9 cellular contexts compared by ENCODE assay signal in the genomic region with DNA sequence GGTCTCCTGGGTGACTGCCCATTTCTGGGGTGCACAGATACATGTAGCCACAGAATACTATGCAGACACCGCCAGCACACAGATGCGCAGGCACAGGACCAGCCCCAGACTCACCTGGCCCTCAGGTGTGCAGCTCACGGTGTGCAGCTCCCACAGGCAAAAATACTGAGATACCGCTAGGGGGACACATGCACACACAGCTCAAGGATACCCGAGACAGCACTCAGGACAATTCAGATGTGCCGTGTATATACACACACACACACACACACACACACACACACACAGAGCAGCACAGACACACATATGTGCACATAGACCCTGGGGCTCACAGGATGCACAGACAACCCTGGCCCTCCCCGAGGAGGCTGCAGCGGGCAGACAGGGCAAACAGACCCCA. TPM values are rescaled to one million over a fixed set of nuclear protein-coding genes. Genes with fewer than 3 reads are reported as not detected.
DNase-seq lines count a peak whose midpoint lies in the region; ATAC-seq and TF ChIP-seq lines count a peak whose summit lies in the region.
"Not testable (repeated sequence)": the region's sequence is repeated elsewhere in the genome, so short reads cannot be mapped to it uniquely, and the experiment has no call there.
"Had no signal": no experiment of that assay in that cellular context is flagged by ENCODE, and none has a peak within 500 bp of the region (broad histone marks: within the 10 kb centered on the region; RNA-seq: fewer than 3 reads in every experiment).

No MANE protein-coding gene starts in this region.

- H3K4me1 Mint-ChIP-seq in CD4-positive, alpha-beta T cell (ENCODE audit: low read depth); activated B cell treated with CpG ODN at 0.5 μM for 24 hours; activated T-helper 17 cell treated with anti-CD3 and anti-CD28 coated beads, Interleukin-2, amount 50 U/mL, for 72 hours; chondrocyte (ENCODE audit: low read depth); naive B cell; stimulated activated naive B cell treated with anti-CD40 and anti-IgM and Interleukin-4, amounts not matched to agents 10 μg/mL and 1 μg/mL and 100 μg/mL, for 72 hours: not testable (repeated sequence)

- H3K27me3 ChIP-seq in CD4-positive, alpha-beta T cell (ENCODE audit: control insufficient read depth, insufficient read depth, low read length); MG63; right cardiac atrium (ENCODE audit: control insufficient read depth, insufficient read depth): not testable (repeated sequence)

- peak in 2 of 10 experiments; percentile 0 to 12 for DNase-seq in CD4-positive, alpha-beta T cell
- DNase-seq in MG63 = peak; percentile 9
- DNase-seq in activated B cell treated with CpG ODN at 0.5 μM for 24 hours; chondrocyte (ENCODE audit: low spot score); right cardiac atrium; naive B cell; stimulated activated naive B cell treated with anti-CD40 and anti-IgM and Interleukin-4, amounts not matched to agents 10 μg/mL and 1 μg/mL and 100 μg/mL, for 72 hours: not testable (repeated sequence)

- POLR2A ChIA-PET in CD4-positive, alpha-beta T cell (lab: Charles Lee); activated B cell treated with CpG ODN at 0.5 μM for 24 hours (lab: Charles Lee): not testable (repeated sequence)

- WGBS in right cardiac atrium = 4% methylated on average over 3 of the region's 8 CpGs

- not testable (repeated sequence) for H3K9me3 ChIP-seq in CD4-positive, alpha-beta T cell (ENCODE audit: control insufficient read depth, low read length); MG63; right cardiac atrium (ENCODE audit: control insufficient read depth, low read length)

- intact Hi-C loops in CD4-positive, alpha-beta T cell (cut with DNase I, micrococcal nuclease); activated B cell treated with CpG ODN at 0.5 μM for 24 hours (cut with micrococcal nuclease); right cardiac atrium (cut with DNase I): not testable (repeated sequence)

- H3K27ac Mint-ChIP-seq in CD4-positive, alpha-beta T cell; activated B cell treated with CpG ODN at 0.5 μM for 24 hours; activated T-helper 17 cell treated with anti-CD3 and anti-CD28 coated beads, Interleukin-2, amount 50 U/mL, for 72 hours; chondrocyte (ENCODE audit: unreplicated experiment); naive B cell; stimulated activated naive B cell treated with anti-CD40 and anti-IgM and Interleukin-4, amounts not matched to agents 10 μg/mL and 1 μg/mL and 100 μg/mL, for 72 hours: not testable (repeated sequence)

- H3K9me3 Mint-ChIP-seq in CD4-positive, alpha-beta T cell; activated B cell treated with CpG ODN at 0.5 μM for 24 hours; activated T-helper 17 cell treated with anti-CD3 and anti-CD28 coated beads, Interleukin-2, amount 50 U/mL, for 72 hours; chondrocyte (ENCODE audit: low read depth); naive B cell; stimulated activated naive B cell treated with anti-CD40 and anti-IgM and Interleukin-4, amounts not matched to agents 10 μg/mL and 1 μg/mL and 100 μg/mL, for 72 hours: not testable (repeated sequence)

- not testable (repeated sequence) for H3K36me3 ChIP-seq in MG63

- H3K27me3 Mint-ChIP-seq in CD4-positive, alpha-beta T cell; activated B cell treated with CpG ODN at 0.5 μM for 24 hours; activated T-helper 17 cell treated with anti-CD3 and anti-CD28 coated beads, Interleukin-2, amount 50 U/mL, for 72 hours; chondrocyte (ENCODE audit: low read depth); naive B cell; stimulated activated naive B cell treated with anti-CD40 and anti-IgM and Interleukin-4, amounts not matched to agents 10 μg/mL and 1 μg/mL and 100 μg/mL, for 72 hours: not testable (repeated sequence)

- H3K27ac ChIP-seq in CD4-positive, alpha-beta T cell (ENCODE audit: low read depth, low read length); right cardiac atrium (ENCODE audit: low read length): not testable (repeated sequence)

- not testable (repeated sequence) for H3K4me1 ChIP-seq in right cardiac atrium (ENCODE audit: control insufficient read depth, insufficient read depth, low read length)

- H3K4me3 Mint-ChIP-seq in CD4-positive, alpha-beta T cell; activated B cell treated with CpG ODN at 0.5 μM for 24 hours; activated T-helper 17 cell treated with anti-CD3 and anti-CD28 coated beads, Interleukin-2, amount 50 U/mL, for 72 hours; chondrocyte (ENCODE audit: unreplicated experiment); naive B cell; stimulated activated naive B cell treated with anti-CD40 and anti-IgM and Interleukin-4, amounts not matched to agents 10 μg/mL and 1 μg/mL and 100 μg/mL, for 72 hours: not testable (repeated sequence)

- peak; percentile 89 for ATAC-seq in CD4-positive, alpha-beta T cell (ENCODE audit: poor library complexity)
- ATAC-seq in activated B cell treated with CpG ODN at 0.5 μM for 24 hours (ENCODE audit: low read depth) (peak; percentile 68), right cardiac atrium (peak; percentile 26 to 49), naive B cell (ENCODE audit: low read depth in 2 of 2) (peak; percentile 61 to 66)
- peak; percentile 48 for ATAC-seq in activated T-helper 17 cell treated with anti-CD3 and anti-CD28 coated beads, Interleukin-2, amount 50 U/mL, for 72 hours (replicated peaks)
- peak; percentile 68 to 78 for ATAC-seq in stimulated activated naive B cell treated with anti-CD40 and anti-IgM and Interleukin-4, amounts not matched to agents 10 μg/mL and 1 μg/mL and 100 μg/mL, for 72 hours (replicated peaks)

- H3K36me3 Mint-ChIP-seq in CD4-positive, alpha-beta T cell (ENCODE audit: low read depth); activated B cell treated with CpG ODN at 0.5 μM for 24 hours (ENCODE audit: low read depth); activated T-helper 17 cell treated with anti-CD3 and anti-CD28 coated beads, Interleukin-2, amount 50 U/mL, for 72 hours (ENCODE audit: low read depth); chondrocyte (ENCODE audit: low read depth); naive B cell; stimulated activated naive B cell treated with anti-CD40 and anti-IgM and Interleukin-4, amounts not matched to agents 10 μg/mL and 1 μg/mL and 100 μg/mL, for 72 hours: not testable (repeated sequence)

- CTCF ChIA-PET in CD4-positive, alpha-beta T cell (lab: Charles Lee); activated B cell treated with CpG ODN at 0.5 μM for 24 hours (lab: Charles Lee): not testable (repeated sequence)

- not testable (repeated sequence) for TF ChIP-seq CTCF in CD4-positive, alpha-beta T cell (IDR thresholded peaks at IDR 0.05); activated B cell treated with CpG ODN at 0.5 μM for 24 hours (IDR thresholded peaks at IDR 0.05)
- TF ChIP-seq CTCF in chondrocyte (IDR thresholded peaks at IDR 0.05) = peak; percentile 21

- not testable (repeated sequence) for H3K4me3 ChIP-seq in MG63; right cardiac atrium (ENCODE audit: low read length)

RNA-seq across cellular contexts. Expression of a gene that starts 11.8 kb away (rescaled TPM):
- 1 to 10 TPM; 2.3 to 2.4 TPM for total RNA-seq in CD4-positive, alpha-beta T cell
- not detected in 2 replicates for total RNA-seq in MG63 (2014; rRNA removed; shearing (Covaris generic); ENCODE audit: low replicate concordance)
- 2.1 and 6.8 TPM in 2 replicates for total RNA-seq in activated B cell treated with CpG ODN at 0.5 μM for 24 hours
- total RNA-seq in activated T-helper 17 cell treated with anti-CD3 and anti-CD28 coated beads, Interleukin-2, amount 50 U/mL, for 72 hours = 1 to 10 TPM; 2.9 to 5.1 TPM
- total RNA-seq in chondrocyte = 1.9 to 4.6 TPM (median 3.4 TPM) in 3 replicates
- 1 to 10 TPM in 1 of 4 donors, under 1 TPM in 1, not detected in 2; 0.94 to 1.4 TPM for total RNA-seq in right cardiac atrium
- polyA plus RNA-seq in right cardiac atrium = 0.45 TPM
- polyA plus RNA-seq in naive B cell (ENCODE audit: low read depth in 6 of 6) = under 1 TPM in 3 of 6 donors, not detected in 3; 0.17 to 0.48 (median 0.34) TPM
- total RNA-seq: LHCN-M2 had no signal

RNA-seq across cellular contexts. Expression of a gene that starts 28.5 kb away (rescaled TPM):
- 10 to 100 TPM; 42.7 to 57.8 TPM for total RNA-seq in CD4-positive, alpha-beta T cell
- 243 and 291 TPM in 2 replicates for total RNA-seq in MG63 (2014; rRNA removed; shearing (Covaris generic); ENCODE audit: low replicate concordance)
- total RNA-seq in activated B cell treated with CpG ODN at 0.5 μM for 24 hours = 98.8 and 99.8 TPM in 2 replicates
- 100 to 1,000 TPM in 1 of 2 donors, 10 to 100 TPM in 1; 33.5 to 108 TPM for total RNA-seq in activated T-helper 17 cell treated with anti-CD3 and anti-CD28 coated beads, Interleukin-2, amount 50 U/mL, for 72 hours
- 62.1 to 102 TPM (median 74.2 TPM) in 3 replicates for total RNA-seq in chondrocyte
- total RNA-seq in right cardiac atrium = 10 to 100 TPM; 17.4 to 54.2 (median 28.0) TPM
- polyA plus RNA-seq in right cardiac atrium = 43.7 TPM
- 10 to 100 TPM in 4 of 6 donors, 1 to 10 TPM in 2; 7.4 to 30.6 (median 23.4) TPM for polyA plus RNA-seq in naive B cell (ENCODE audit: low read depth in 6 of 6)

Comparison
In these comparisons a context has a peak if more than half of its experiments do, and no peak if none do; other contexts are left out.
1. ATAC-seq: peak in every context shown above with its lines; median percentile 89 in CD4-positive, alpha-beta T cell; 73 in stimulated activated naive B cell treated with anti-CD40 and anti-IgM and Interleukin-4, amounts not matched to agents 10 μg/mL and 1 μg/mL and 100 μg/mL, for 72 hours; 68 in activated B cell treated with CpG ODN at 0.5 μM for 24 hours; 64 in naive B cell; 48 in activated T-helper 17 cell treated with anti-CD3 and anti-CD28 coated beads, Interleukin-2, amount 50 U/mL, for 72 hours; 38 in right cardiac atrium.